Comparison of ENCODE assay signal across 2 cellular contexts in the genomic region with DNA sequence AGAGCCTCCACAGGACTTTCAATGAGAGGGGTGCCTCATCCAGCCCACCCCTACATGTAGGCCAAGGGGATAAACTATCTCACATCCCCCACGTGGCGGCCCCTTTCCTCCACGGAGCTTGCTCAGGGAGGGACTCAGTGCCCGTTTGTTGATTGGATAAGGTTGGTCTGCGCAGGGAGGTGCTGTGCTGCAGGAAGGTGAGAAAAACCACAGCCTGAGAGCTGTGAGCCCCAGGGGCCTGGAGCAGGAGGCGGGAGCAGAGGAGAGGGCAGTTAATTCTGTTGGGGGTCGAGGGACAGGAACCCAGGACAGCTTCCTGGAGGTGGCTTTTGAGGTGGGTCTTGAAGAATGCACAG.
TF ChIP-seq lines count a peak whose summit lies in the region.

No MANE protein-coding gene starts in this region.

TF ChIP-seq in HCT116, 20 proteins besides CTCF, POLR2A, EP300 and RAD21:
- TF ChIP-seq, protein P1, sequence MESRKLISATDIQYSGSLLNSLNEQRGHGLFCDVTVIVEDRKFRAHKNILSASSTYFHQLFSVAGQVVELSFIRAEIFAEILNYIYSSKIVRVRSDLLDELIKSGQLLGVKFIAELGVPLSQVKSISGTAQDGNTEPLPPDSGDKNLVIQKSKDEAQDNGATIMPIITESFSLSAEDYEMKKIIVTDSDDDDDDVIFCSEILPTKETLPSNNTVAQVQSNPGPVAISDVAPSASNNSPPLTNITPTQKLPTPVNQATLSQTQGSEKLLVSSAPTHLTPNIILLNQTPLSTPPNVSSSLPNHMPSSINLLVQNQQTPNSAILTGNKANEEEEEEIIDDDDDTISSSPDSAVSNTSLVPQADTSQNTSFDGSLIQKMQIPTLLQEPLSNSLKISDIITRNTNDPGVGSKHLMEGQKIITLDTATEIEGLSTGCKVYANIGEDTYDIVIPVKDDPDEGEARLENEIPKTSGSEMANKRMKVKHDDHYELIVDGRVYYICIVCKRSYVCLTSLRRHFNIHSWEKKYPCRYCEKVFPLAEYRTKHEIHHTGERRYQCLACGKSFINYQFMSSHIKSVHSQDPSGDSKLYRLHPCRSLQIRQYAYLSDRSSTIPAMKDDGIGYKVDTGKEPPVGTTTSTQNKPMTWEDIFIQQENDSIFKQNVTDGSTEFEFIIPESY (IDR thresholded peaks at IDR 0.05; ENCODE audit: extremely low read depth, insufficient replicate concordance, low read length) = no peak
- TF ChIP-seq TCF7L2 (IDR thresholded peaks at IDR 0.05; ENCODE audit: borderline replicate concordance, extremely low read depth, insufficient read depth, insufficient read length) (no peak), ZNF274 (IDR thresholded peaks at IDR 0.05; ENCODE audit: low read depth, low read length) (no peak), CBX3 (IDR thresholded peaks at IDR 0.05; ENCODE audit: low read depth) (no peak), EGR1 (IDR thresholded peaks at IDR 0.05; ENCODE audit: low read depth) (no peak), SP1 (IDR thresholded peaks at IDR 0.05; ENCODE audit: low read depth) (no peak)
- TF ChIP-seq, protein P2, sequence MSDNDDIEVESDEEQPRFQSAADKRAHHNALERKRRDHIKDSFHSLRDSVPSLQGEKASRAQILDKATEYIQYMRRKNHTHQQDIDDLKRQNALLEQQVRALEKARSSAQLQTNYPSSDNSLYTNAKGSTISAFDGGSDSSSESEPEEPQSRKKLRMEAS (IDR thresholded peaks at IDR 0.05) = no peak

TF ChIP-seq in HEK293T, 16 proteins besides CTCF, POLR2A, EP300 and RAD21:
- TF ChIP-seq FOXA1 (IDR thresholded peaks at IDR 0.05) = no peak
